In the genomic region with DNA sequence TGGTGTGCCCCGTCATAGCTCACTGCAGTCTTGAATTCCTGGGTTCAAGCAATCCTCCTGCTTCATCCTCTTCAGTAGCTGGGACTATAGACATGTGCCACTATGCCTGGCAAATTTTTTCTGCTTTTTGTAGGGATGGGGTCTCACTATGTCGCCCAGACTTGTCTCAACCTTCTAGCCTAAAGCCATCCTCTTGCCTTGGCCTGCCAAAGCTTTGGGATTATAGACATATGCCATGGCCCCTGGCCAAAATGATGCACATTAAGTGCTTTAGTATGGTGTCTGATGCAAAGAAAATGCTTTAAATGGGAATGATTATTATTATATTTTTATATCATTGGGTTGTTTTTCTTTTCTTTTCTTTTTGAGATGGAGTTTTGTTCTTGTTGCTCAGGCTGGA, we compare ENCODE assay signal across 29 cellular contexts. TPM values are rescaled to one million over a fixed set of nuclear protein-coding genes. Genes with fewer than 3 reads are reported as not detected.
DNase-seq lines count a peak whose midpoint lies in the region; ATAC-seq and TF ChIP-seq lines count a peak whose summit lies in the region.
"Had no signal": no experiment of that assay in that cellular context is flagged by ENCODE, and none has a peak within 500 bp of the region (broad histone marks: within the 10 kb centered on the region; RNA-seq: fewer than 3 reads in every experiment).

No MANE protein-coding gene starts in this region.

- H4K20me1 ChIP-seq in GM23338 (replicated peaks; ENCODE audit: insufficient read depth), result no peaks in the 10 kb centered on the region
- H4K20me1 ChIP-seq: BLaER1 had no signal

- H3K27me3 ChIP-seq in GM23338 (ENCODE audit: insufficient read depth), result no peaks in the 10 kb centered on the region
- H3K27me3 ChIP-seq: BLaER1, brain microvascular endothelial cell, heart right ventricle, stomach, thyroid gland had no signal

- H3K27me3 Mint-ChIP-seq in GM23338 (ENCODE audit: insufficient read depth, low read depth, poor library complexity) (peaks cover 18% of the 10 kb centered on the region), osteocyte (ENCODE audit: unreplicated experiment) (no peaks in the 10 kb centered on the region)
- H3K27me3 Mint-ChIP-seq in activated CD4-positive, alpha-beta memory T cell treated with anti-CD3 and anti-CD28 coated beads, Interleukin-2, amount 10 ng/mL, durations not matched to agents 7 days and 5 days, result no peaks in the 10 kb centered on the region

- H3K4me3 Mint-ChIP-seq in GM23338, result no peak overlapping the region
- no peak overlapping the region for H3K4me3 Mint-ChIP-seq in osteocyte (ENCODE audit: unreplicated experiment)
- no peak overlapping the region for H3K4me3 Mint-ChIP-seq in activated CD4-positive, alpha-beta memory T cell treated with anti-CD3 and anti-CD28 coated beads, Interleukin-2, amount 10 ng/mL, durations not matched to agents 7 days and 5 days

- peaks cover 10% of the 10 kb centered on the region for H3F3A ChIP-seq in GM23338 (replicated peaks; ENCODE audit: low read depth)

- H3K9me2 ChIP-seq in GM23338 (ENCODE audit: insufficient read depth), result no peaks in the 10 kb centered on the region

- no peaks in the 10 kb centered on the region for H3K79me2 ChIP-seq in GM23338 (replicated peaks; ENCODE audit: insufficient read depth)

- POLR2A ChIA-PET in activated CD4-positive, alpha-beta memory T cell treated with anti-CD3 and anti-CD28 coated beads, Interleukin-2, amount 10 ng/mL, durations not matched to agents 7 days and 5 days (lab: Charles Lee), result no interaction called here

- H3K36me3 Mint-ChIP-seq in GM23338 (ENCODE audit: low read depth) (no peaks in the 10 kb centered on the region), osteocyte (ENCODE audit: unreplicated experiment) (no peaks in the 10 kb centered on the region)
- no peaks in the 10 kb centered on the region for H3K36me3 Mint-ChIP-seq in activated CD4-positive, alpha-beta memory T cell treated with anti-CD3 and anti-CD28 coated beads, Interleukin-2, amount 10 ng/mL, durations not matched to agents 7 days and 5 days (ENCODE audit: low read depth)

- H3K36me3 ChIP-seq in GM23338 (ENCODE audit: insufficient read depth), result no peaks in the 10 kb centered on the region
- H3K36me3 ChIP-seq: BLaER1, brain microvascular endothelial cell, heart right ventricle, stomach, thyroid gland had no signal

- DNase-seq in GM23338 (ENCODE audit: low spot score) (no peak), NCI-H1694 (lab: John Stamatoyannopoulos, UW) (peak; percentile 1), epithelial cell of prostate (ENCODE audit: low read depth, low spot score) (no peak), osteocyte (ENCODE audit: extremely low spot score, unreplicated experiment) (no peak), CD1c-positive myeloid dendritic cell (ENCODE audit: extremely low spot score) (no peak)
- no peak for DNase-seq in activated CD4-positive, alpha-beta memory T cell treated with anti-CD3 and anti-CD28 coated beads, Interleukin-2, amount 10 ng/mL, durations not matched to agents 7 days and 5 days
- DNase-seq: activated CD4-positive, alpha-beta T cell treated with anti-CD3 and anti-CD28 coated beads, Interleukin-2, amount 50 U/mL, for 48 hours; activated CD8-positive, alpha-beta memory T cell treated with anti-CD3 and anti-CD28 coated beads, Interleukin-2, amount 50 U/mL, for 4 hours; activated naive CD4-positive, alpha-beta T cell treated with anti-CD3 and anti-CD28 coated beads, Interleukin-2, amount 50 U/mL, for 16 hours; brain microvascular endothelial cell; DMS79 treated with DMSO at 0.1 percent for 48 hours; GDM1; heart right ventricle; HFFc6; KG1; MM.1S; NCI-H2081; NCI-H2227 treated with DMSO at 0.1 percent for 48 hours; NCI-H526; OCI-M1; right cardiac atrium; Right ventricle myocardium superior; stimulated activated CD4-positive, alpha-beta T cell treated with anti-CD3 and anti-CD28 coated beads, Interleukin-2, amount 100 ng/mL, for 48 hours; stomach; T-helper 2 cell; thyroid gland had no signal

- H3K27ac Mint-ChIP-seq in GM23338 (peak overlapping the region; percentile 100), osteocyte (ENCODE audit: unreplicated experiment) (peak overlapping the region; percentile 10)
- no peak overlapping the region for H3K27ac Mint-ChIP-seq in activated CD4-positive, alpha-beta memory T cell treated with anti-CD3 and anti-CD28 coated beads, Interleukin-2, amount 10 ng/mL, durations not matched to agents 7 days and 5 days

- peaks cover 30% of the 10 kb centered on the region for H3K4me1 ChIP-seq in GM23338 (ENCODE audit: insufficient read depth)

- no peak overlapping the region for H3K4me2 ChIP-seq in GM23338
- H3K4me2 ChIP-seq: BLaER1 had no signal

- H3K4me1 Mint-ChIP-seq in GM23338 (peaks cover 53% of the 10 kb centered on the region), osteocyte (ENCODE audit: unreplicated experiment) (peaks cover 40% of the 10 kb centered on the region)
- peaks cover 18% of the 10 kb centered on the region for H3K4me1 Mint-ChIP-seq in activated CD4-positive, alpha-beta memory T cell treated with anti-CD3 and anti-CD28 coated beads, Interleukin-2, amount 10 ng/mL, durations not matched to agents 7 days and 5 days

- no peaks in the 10 kb centered on the region; the same call in 2 of the 3 replicates for H3K9me3 Mint-ChIP-seq in GM23338
- no peaks in the 10 kb centered on the region for H3K9me3 Mint-ChIP-seq in osteocyte (ENCODE audit: unreplicated experiment)
- no peaks in the 10 kb centered on the region for H3K9me3 Mint-ChIP-seq in activated CD4-positive, alpha-beta memory T cell treated with anti-CD3 and anti-CD28 coated beads, Interleukin-2, amount 10 ng/mL, durations not matched to agents 7 days and 5 days
- H3K9me3 Mint-ChIP-seq: HFFc6 had no signal

- no peak for ATAC-seq in GM23338
- no peak for ATAC-seq in HG02885 (IDR thresholded peaks at IDR 0.05; ENCODE audit: poor library complexity, unreplicated experiment)
- ATAC-seq: activated CD4-positive, CD25-positive, alpha-beta regulatory T cell treated with anti-CD3 and anti-CD28 coated beads, Interleukin-2, amount 50 U/mL, for 24 hours had no signal

- CTCF ChIA-PET in activated CD4-positive, alpha-beta memory T cell treated with anti-CD3 and anti-CD28 coated beads, Interleukin-2, amount 10 ng/mL, durations not matched to agents 7 days and 5 days (lab: Charles Lee), result no interaction called here

- no peak overlapping the region for H3K4me3 ChIP-seq in GM23338
- H3K4me3 ChIP-seq: BLaER1, heart right ventricle, stomach, thyroid gland had no signal

- TF ChIP-seq CTCF in GM23338 (conservative IDR thresholded peaks at IDR 0.05; ENCODE audit: low read depth in 2 of 2), result no peak
- no peak for TF ChIP-seq CTCF in osteocyte (IDR thresholded peaks at IDR 0.05)

- H2AFZ ChIP-seq in GM23338, result no peak overlapping the region

- peak overlapping the region; percentile 98 for H3K27ac ChIP-seq in GM23338 (ENCODE audit: low read depth)
- peak overlapping the region; percentile 83 for H3K27ac ChIP-seq in epithelial cell of prostate
- H3K27ac ChIP-seq: BLaER1 had no signal

TF ChIP-seq in GM23338, 12 proteins besides CTCF, POLR2A, EP300 and RAD21 (continues in another document):
- TF ChIP-seq EZH2phosphoT487 (IDR thresholded peaks at IDR 0.05; ENCODE audit: unreplicated experiment) (no peak), ZNF114 (CRISPR knock-in tag; IDR thresholded peaks at IDR 0.05) (no peak), EZH2 (IDR thresholded peaks at IDR 0.05; ENCODE audit: low read depth, unreplicated experiment) (no peak), CREB1 (CRISPR knock-in tag; IDR thresholded peaks at IDR 0.05; ENCODE audit: low read depth) (no peak), STAT1 (IDR thresholded peaks at IDR 0.05; ENCODE audit: unreplicated experiment) (no peak)

RNA-seq across cellular contexts. Expression of a gene that starts 33.2 kb away (rescaled TPM):
- 234 and 254 TPM in 2 replicates for total RNA-seq in GM23338 (2014; rRNA removed; shearing (Covaris generic))
- polyA plus RNA-seq in GM23338 (2016; fragmentation: Nextera tagmentation; extraction: Ambion mirVana), result 58.0 and 60.7 TPM in 2 replicates
- total RNA-seq in osteocyte, result 338 and 340 TPM in 2 replicates
- 10 to 100 TPM; 70.1 to 71.8 TPM for total RNA-seq in activated CD4-positive, alpha-beta memory T cell treated with anti-CD3 and anti-CD28 coated beads, Interleukin-2, amount 10 ng/mL, durations not matched to agents 7 days and 5 days

RNA-seq across cellular contexts. Expression of a gene that starts 53.8 kb away (rescaled TPM):
- total RNA-seq in GM23338 (2014; rRNA removed; shearing (Covaris generic)), result 13.3 and 14.5 TPM in 2 replicates
- polyA plus RNA-seq in GM23338 (2016; fragmentation: Nextera tagmentation; extraction: Ambion mirVana), result 17.5 and 18.0 TPM in 2 replicates
- 112 and 118 TPM in 2 replicates for total RNA-seq in osteocyte
- total RNA-seq in activated CD4-positive, alpha-beta memory T cell treated with anti-CD3 and anti-CD28 coated beads, Interleukin-2, amount 10 ng/mL, durations not matched to agents 7 days and 5 days, result 1 to 10 TPM; 3.0 to 5.3 TPM
